1 cellular context compared by ENCODE assay signal in the genomic region with DNA sequence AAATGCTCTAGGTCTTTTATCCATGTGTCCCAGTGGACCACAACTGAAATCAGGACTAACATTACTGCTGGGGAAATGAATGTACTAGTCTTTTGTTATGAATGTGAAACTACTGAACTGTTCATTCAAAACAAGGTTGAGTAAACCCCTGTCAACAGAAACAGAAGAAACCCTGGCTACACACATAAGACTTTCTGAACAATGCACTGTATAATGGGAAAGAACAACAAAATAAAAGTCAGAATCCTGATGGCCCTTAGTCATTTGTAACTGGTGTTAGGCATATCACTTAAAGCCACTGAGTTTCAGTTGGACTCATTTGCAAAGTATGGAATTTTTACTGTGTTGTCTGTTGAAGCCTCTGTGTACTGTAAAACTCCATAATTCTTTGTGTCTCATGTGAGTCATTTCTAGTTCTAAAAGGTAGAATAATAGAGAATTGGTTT.
TF ChIP-seq lines count a peak whose summit lies in the region.

No MANE protein-coding gene starts in this region.

TF ChIP-seq in GM12878, 131 proteins besides CTCF, POLR2A, EP300 and RAD21 (continued from another document and continues in another):
- TF ChIP-seq, protein P1, sequence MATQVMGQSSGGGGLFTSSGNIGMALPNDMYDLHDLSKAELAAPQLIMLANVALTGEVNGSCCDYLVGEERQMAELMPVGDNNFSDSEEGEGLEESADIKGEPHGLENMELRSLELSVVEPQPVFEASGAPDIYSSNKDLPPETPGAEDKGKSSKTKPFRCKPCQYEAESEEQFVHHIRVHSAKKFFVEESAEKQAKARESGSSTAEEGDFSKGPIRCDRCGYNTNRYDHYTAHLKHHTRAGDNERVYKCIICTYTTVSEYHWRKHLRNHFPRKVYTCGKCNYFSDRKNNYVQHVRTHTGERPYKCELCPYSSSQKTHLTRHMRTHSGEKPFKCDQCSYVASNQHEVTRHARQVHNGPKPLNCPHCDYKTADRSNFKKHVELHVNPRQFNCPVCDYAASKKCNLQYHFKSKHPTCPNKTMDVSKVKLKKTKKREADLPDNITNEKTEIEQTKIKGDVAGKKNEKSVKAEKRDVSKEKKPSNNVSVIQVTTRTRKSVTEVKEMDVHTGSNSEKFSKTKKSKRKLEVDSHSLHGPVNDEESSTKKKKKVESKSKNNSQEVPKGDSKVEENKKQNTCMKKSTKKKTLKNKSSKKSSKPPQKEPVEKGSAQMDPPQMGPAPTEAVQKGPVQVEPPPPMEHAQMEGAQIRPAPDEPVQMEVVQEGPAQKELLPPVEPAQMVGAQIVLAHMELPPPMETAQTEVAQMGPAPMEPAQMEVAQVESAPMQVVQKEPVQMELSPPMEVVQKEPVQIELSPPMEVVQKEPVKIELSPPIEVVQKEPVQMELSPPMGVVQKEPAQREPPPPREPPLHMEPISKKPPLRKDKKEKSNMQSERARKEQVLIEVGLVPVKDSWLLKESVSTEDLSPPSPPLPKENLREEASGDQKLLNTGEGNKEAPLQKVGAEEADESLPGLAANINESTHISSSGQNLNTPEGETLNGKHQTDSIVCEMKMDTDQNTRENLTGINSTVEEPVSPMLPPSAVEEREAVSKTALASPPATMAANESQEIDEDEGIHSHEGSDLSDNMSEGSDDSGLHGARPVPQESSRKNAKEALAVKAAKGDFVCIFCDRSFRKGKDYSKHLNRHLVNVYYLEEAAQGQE (IDR thresholded peaks at IDR 0.05; ENCODE audit: low read depth, low read length) = no peak
- no peak; the same call in 1 of the 2 replicates for TF ChIP-seq ZNF24 (IDR thresholded peaks at IDR 0.05)
- TF ChIP-seq MXI1 (IDR thresholded peaks at IDR 0.05; ENCODE audit: low read depth, low read length) = no peak
- TF ChIP-seq KDM1A (IDR thresholded peaks at IDR 0.05; ENCODE audit: borderline replicate concordance) = no peak
- peak; percentile 87 for TF ChIP-seq IKZF1 (conservative IDR thresholded peaks at IDR 0.05)
- 0 out of 2 replicates have a peak, but pooled peaks have one; percentile 24 for TF ChIP-seq TBL1XR1 (IDR thresholded peaks at IDR 0.05; ENCODE audit: low read depth, low read length)
- TF ChIP-seq RAD51 (IDR thresholded peaks at IDR 0.05) = no peak
- TF ChIP-seq STAT3 (IDR thresholded peaks at IDR 0.05; ENCODE audit: low read depth, low read length) = no peak
- TF ChIP-seq SPI1 (IDR thresholded peaks at IDR 0.05; ENCODE audit: borderline replicate concordance, insufficient read depth, low read depth, low read length) = no peak
- peak in 1 of 2 experiments; percentile 72; a peak in 1 of 4 replicates for TF ChIP-seq ETV6 (conservative IDR thresholded peaks at IDR 0.05 in 1 of 2, IDR thresholded peaks at IDR 0.05 in 1 of 2; ENCODE audit: borderline replicate concordance in 1 of 2, low read depth in 1 of 2)
- TF ChIP-seq SMAD5 (IDR thresholded peaks at IDR 0.05; ENCODE audit: low read depth) = no peak
- TF ChIP-seq IKZF2 (IDR thresholded peaks at IDR 0.05) = peak; percentile 98 to 99
- no peak for TF ChIP-seq ASH2L (IDR thresholded peaks at IDR 0.05; ENCODE audit: borderline replicate concordance, low read depth)
- TF ChIP-seq ZNF274 (IDR thresholded peaks at IDR 0.05; ENCODE audit: insufficient read depth, insufficient read length) = no peak
- TF ChIP-seq YBX1 (IDR thresholded peaks at IDR 0.05) = no peak
- no peak for TF ChIP-seq SMAD1 (IDR thresholded peaks at IDR 0.05; ENCODE audit: low read depth, partially characterized antibody)
- TF ChIP-seq SUPT20H (IDR thresholded peaks at IDR 0.05; ENCODE audit: borderline replicate concordance, control insufficient read depth, low read depth, low read length) = no peak
- no peak for TF ChIP-seq NFYA (IDR thresholded peaks at IDR 0.05; ENCODE audit: borderline replicate concordance, low read depth, low read length)
- TF ChIP-seq FOXM1 (IDR thresholded peaks at IDR 0.05; ENCODE audit: low read depth, low read length) = peak; percentile 88; the same call in 1 of the 2 replicates
- TF ChIP-seq JUNB (IDR thresholded peaks at IDR 0.05) = peak; percentile 99
- no peak for TF ChIP-seq EGR1 (IDR thresholded peaks at IDR 0.05; ENCODE audit: borderline replicate concordance in 1 of 2, low read depth in 2 of 2, low read length in 2 of 2)
- no peak for TF ChIP-seq BRCA1 (IDR thresholded peaks at IDR 0.05; ENCODE audit: low read depth, low read length)
- no peak for TF ChIP-seq STAT1 (conservative IDR thresholded peaks at IDR 0.05)
- TF ChIP-seq POU2F2 (IDR thresholded peaks at IDR 0.05; ENCODE audit: borderline replicate concordance, low read depth, low read length) = no peak
- peak; percentile 68; the same call in 1 of the 2 replicates for TF ChIP-seq MTA3 (IDR thresholded peaks at IDR 0.05; ENCODE audit: borderline replicate concordance, low read length)
- no peak for TF ChIP-seq CEBPB (IDR thresholded peaks at IDR 0.05; ENCODE audit: borderline replicate concordance in 1 of 2, low read depth in 2 of 2, low read length in 2 of 2)
- no peak for TF ChIP-seq KLF5 (IDR thresholded peaks at IDR 0.05; ENCODE audit: partially characterized antibody)
- TF ChIP-seq, protein P2, sequence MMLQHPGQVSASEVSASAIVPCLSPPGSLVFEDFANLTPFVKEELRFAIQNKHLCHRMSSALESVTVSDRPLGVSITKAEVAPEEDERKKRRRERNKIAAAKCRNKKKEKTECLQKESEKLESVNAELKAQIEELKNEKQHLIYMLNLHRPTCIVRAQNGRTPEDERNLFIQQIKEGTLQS (IDR thresholded peaks at IDR 0.05; ENCODE audit: borderline replicate concordance, extremely low read depth, low read depth, low read length) = no peak
- TF ChIP-seq TAF1 (IDR thresholded peaks at IDR 0.05; ENCODE audit: borderline replicate concordance, low read depth, low read length) = no peak
- TF ChIP-seq ELK1 (IDR thresholded peaks at IDR 0.05; ENCODE audit: low read depth, low read length) = no peak
- no peak for TF ChIP-seq CBX3 (IDR thresholded peaks at IDR 0.05; ENCODE audit: borderline replicate concordance, low read depth)
- TF ChIP-seq, protein P3, sequence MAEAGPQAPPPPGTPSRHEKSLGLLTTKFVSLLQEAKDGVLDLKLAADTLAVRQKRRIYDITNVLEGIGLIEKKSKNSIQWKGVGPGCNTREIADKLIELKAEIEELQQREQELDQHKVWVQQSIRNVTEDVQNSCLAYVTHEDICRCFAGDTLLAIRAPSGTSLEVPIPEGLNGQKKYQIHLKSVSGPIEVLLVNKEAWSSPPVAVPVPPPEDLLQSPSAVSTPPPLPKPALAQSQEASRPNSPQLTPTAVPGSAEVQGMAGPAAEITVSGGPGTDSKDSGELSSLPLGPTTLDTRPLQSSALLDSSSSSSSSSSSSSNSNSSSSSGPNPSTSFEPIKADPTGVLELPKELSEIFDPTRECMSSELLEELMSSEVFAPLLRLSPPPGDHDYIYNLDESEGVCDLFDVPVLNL (IDR thresholded peaks at IDR 0.05; ENCODE audit: low read depth, low read length) = no peak
- no peak for TF ChIP-seq IRF5 (IDR thresholded peaks at IDR 0.05; ENCODE audit: borderline replicate concordance)
- TF ChIP-seq, protein P4, sequence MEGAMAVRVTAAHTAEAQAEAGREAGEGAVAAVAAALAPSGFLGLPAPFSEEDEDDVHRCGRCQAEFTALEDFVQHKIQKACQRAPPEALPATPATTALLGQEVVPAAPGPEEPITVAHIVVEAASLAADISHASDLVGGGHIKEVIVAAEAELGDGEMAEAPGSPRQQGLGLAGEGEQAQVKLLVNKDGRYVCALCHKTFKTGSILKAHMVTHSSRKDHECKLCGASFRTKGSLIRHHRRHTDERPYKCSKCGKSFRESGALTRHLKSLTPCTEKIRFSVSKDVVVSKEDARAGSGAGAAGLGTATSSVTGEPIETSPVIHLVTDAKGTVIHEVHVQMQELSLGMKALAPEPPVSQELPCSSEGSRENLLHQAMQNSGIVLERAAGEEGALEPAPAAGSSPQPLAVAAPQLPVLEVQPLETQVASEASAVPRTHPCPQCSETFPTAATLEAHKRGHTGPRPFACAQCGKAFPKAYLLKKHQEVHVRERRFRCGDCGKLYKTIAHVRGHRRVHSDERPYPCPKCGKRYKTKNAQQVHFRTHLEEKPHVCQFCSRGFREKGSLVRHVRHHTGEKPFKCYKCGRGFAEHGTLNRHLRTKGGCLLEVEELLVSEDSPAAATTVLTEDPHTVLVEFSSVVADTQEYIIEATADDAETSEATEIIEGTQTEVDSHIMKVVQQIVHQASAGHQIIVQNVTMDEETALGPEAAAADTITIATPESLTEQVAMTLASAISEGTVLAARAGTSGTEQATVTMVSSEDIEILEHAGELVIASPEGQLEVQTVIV (IDR thresholded peaks at IDR 0.05; ENCODE audit: borderline replicate concordance, partially characterized antibody) = no peak
- no peak for TF ChIP-seq NR2F1 (conservative IDR thresholded peaks at IDR 0.05)
- TF ChIP-seq BHLHE40 (IDR thresholded peaks at IDR 0.05; ENCODE audit: borderline replicate concordance in 1 of 2, low read depth in 2 of 2, low read length in 1 of 2) = no peak
- no peak for TF ChIP-seq GATAD2B (conservative IDR thresholded peaks at IDR 0.05; ENCODE audit: low read depth)
- no peak for TF ChIP-seq BACH1 (IDR thresholded peaks at IDR 0.05; ENCODE audit: borderline replicate concordance)
- no peak for TF ChIP-seq E2F8 (IDR thresholded peaks at IDR 0.05; ENCODE audit: low read depth, partially characterized antibody)
- peak; percentile 79 for TF ChIP-seq MTA2 (IDR thresholded peaks at IDR 0.05; ENCODE audit: low read depth)
- TF ChIP-seq CREB1 (IDR thresholded peaks at IDR 0.05; ENCODE audit: low read depth) = no peak
- no peak for TF ChIP-seq TARDBP (IDR thresholded peaks at IDR 0.05; ENCODE audit: borderline replicate concordance)
- TF ChIP-seq FOXK2 (IDR thresholded peaks at IDR 0.05) = no peak
- TF ChIP-seq SMC3 (IDR thresholded peaks at IDR 0.05; ENCODE audit: borderline replicate concordance, low read length) = no peak
- TF ChIP-seq RELA (IDR thresholded peaks at IDR 0.05; ENCODE audit: borderline replicate concordance, partially characterized antibody) = no peak
- peak; percentile 46; the same call in 1 of the 2 replicates for TF ChIP-seq ATF7 (IDR thresholded peaks at IDR 0.05; ENCODE audit: low read depth)
- TF ChIP-seq CHD1 (IDR thresholded peaks at IDR 0.05; ENCODE audit: low read depth, low read length) = no peak
- no peak for TF ChIP-seq NR2C1 (IDR thresholded peaks at IDR 0.05)
- TF ChIP-seq CBX5 (IDR thresholded peaks at IDR 0.05; ENCODE audit: low read depth) = no peak
- TF ChIP-seq PML (IDR thresholded peaks at IDR 0.05; ENCODE audit: low read length) = peak; percentile 70; the same call in 1 of the 2 replicates
- TF ChIP-seq ZBED1 (IDR thresholded peaks at IDR 0.05; ENCODE audit: borderline replicate concordance) = peak; percentile 58; the same call in 1 of the 2 replicates
- TF ChIP-seq ZZZ3 (IDR thresholded peaks at IDR 0.05; ENCODE audit: control insufficient read depth, insufficient read length, low read depth) = no peak
- no peak for TF ChIP-seq RFX5 (IDR thresholded peaks at IDR 0.05; ENCODE audit: low read depth, low read length)
- no peak for TF ChIP-seq EZH2 (IDR thresholded peaks at IDR 0.05; ENCODE audit: borderline replicate concordance, control insufficient read depth, low read depth, low read length)
- TF ChIP-seq, protein P5, sequence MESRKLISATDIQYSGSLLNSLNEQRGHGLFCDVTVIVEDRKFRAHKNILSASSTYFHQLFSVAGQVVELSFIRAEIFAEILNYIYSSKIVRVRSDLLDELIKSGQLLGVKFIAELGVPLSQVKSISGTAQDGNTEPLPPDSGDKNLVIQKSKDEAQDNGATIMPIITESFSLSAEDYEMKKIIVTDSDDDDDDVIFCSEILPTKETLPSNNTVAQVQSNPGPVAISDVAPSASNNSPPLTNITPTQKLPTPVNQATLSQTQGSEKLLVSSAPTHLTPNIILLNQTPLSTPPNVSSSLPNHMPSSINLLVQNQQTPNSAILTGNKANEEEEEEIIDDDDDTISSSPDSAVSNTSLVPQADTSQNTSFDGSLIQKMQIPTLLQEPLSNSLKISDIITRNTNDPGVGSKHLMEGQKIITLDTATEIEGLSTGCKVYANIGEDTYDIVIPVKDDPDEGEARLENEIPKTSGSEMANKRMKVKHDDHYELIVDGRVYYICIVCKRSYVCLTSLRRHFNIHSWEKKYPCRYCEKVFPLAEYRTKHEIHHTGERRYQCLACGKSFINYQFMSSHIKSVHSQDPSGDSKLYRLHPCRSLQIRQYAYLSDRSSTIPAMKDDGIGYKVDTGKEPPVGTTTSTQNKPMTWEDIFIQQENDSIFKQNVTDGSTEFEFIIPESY (IDR thresholded peaks at IDR 0.05) = no peak
